In the genomic region with DNA sequence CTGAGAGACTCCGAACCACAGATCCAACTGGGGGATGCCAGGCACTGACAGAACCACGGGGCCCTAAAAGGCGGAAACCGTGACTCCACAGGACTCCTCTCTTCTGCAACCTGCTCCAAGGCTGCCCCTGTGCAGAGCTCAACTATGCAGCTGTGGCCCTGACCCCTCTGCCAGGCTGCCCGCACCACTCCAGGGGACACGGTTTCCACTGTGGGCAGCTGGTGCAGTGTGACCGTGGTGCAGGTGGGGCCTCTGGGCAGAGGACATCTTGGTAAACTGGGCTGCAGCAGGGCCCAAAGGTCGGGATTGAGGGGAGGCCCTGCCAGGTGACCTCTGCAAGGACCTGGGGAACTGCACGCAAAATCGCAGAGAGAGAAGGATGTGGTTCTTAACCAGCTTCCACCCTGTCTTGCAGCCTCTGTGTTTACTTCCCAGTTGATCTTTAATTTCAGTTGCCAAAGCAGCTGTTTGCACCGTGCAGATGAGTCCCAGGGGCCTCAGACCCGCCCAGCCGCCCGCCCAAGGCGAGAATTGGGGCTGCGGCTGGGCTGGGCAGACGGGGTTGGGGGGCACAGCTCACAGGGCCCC, we compare ENCODE assay signal across 14 cellular contexts.
DNase-seq lines count a peak whose midpoint lies in the region; ATAC-seq and TF ChIP-seq lines count a peak whose summit lies in the region.
"Had no signal": no experiment of that assay in that cellular context is flagged by ENCODE, and none has a peak within 500 bp of the region (broad histone marks: within the 10 kb centered on the region; RNA-seq: fewer than 3 reads in every experiment).

No MANE protein-coding gene starts in this region.

- peaks cover 0 to 22% of the 10 kb centered on the region in 2 donors for H3K9me3 ChIP-seq in right atrium auricular region
- peaks cover 0 to 26% of the 10 kb centered on the region in 2 donors for H3K9me3 ChIP-seq in left lung

- H3K27me3 ChIP-seq in right atrium auricular region, result no peaks in the 10 kb centered on the region
- peaks cover 0 to 30% of the 10 kb centered on the region in 2 donors for H3K27me3 ChIP-seq in left lung

- POLR2A ChIA-PET in T-cell (lab: Charles Lee), result interaction anchor here in 1 of 2 donors (0.7 kb wide), 1 partner anchor 607 kb away, joined by 3 read pairs; no protein-coding TSS in a partner anchor

- H3K36me3 ChIP-seq in right atrium auricular region (no peaks in the 10 kb centered on the region), left lung (no peaks in the 10 kb centered on the region)

- H3K27ac Mint-ChIP-seq in T-cell (peak overlapping the region in 1 of 2 donors; percentile 48), type B pancreatic cell (no peak overlapping the region)

- TF ChIP-seq CTCF in right atrium auricular region (IDR thresholded peaks at IDR 0.05), result no peak
- TF ChIP-seq CTCF in left lung (IDR thresholded peaks at IDR 0.05), result no peak
- no peak for TF ChIP-seq CTCF in type B pancreatic cell (conservative IDR thresholded peaks at IDR 0.05)

- DNase-seq in Right ventricle myocardium superior, result peak; percentile 36
- no peak for DNase-seq in right atrium auricular region (ENCODE audit: low spot score)
- DNase-seq in T-cell, result peak in 3 of 34 experiments; percentile 6 to 11 (median 10)
- DNase-seq in left lung, result peak; percentile 28 to 50
- DNase-seq in type B pancreatic cell (ENCODE audit: extremely low spot score, unreplicated experiment), result peak; percentile 58
- no peak for DNase-seq in NCI-H2171 treated with DMSO at 0.1 percent for 48 hours (lab: John Stamatoyannopoulos, UW)
- DNase-seq: activated CD4-positive, alpha-beta T cell treated with anti-CD3 and anti-CD28 coated beads, Interleukin-2, amount 50 U/mL, for 1 hour; DMS79; NCI-H1694 treated with DMSO at 0.1 percent for 48 hours; NCI-H69 had no signal

- H3K4me1 Mint-ChIP-seq in T-cell, result peaks cover 0 to 10% (median 7%) of the 10 kb centered on the region in 3 donors
- H3K4me1 Mint-ChIP-seq in type B pancreatic cell (ENCODE audit: unreplicated experiment), result peaks cover 11% of the 10 kb centered on the region

- ATAC-seq in Right ventricle myocardium superior (ENCODE audit: poor library complexity), result no peak
- ATAC-seq in T-cell (replicated peaks in 1 of 4), result peak; percentile 77 to 85 (median 82)
- no peak for ATAC-seq in left lung
- no peak for ATAC-seq in GM19452 (IDR thresholded peaks at IDR 0.05; ENCODE audit: unreplicated experiment)
- no peak for ATAC-seq in HG03521 (IDR thresholded peaks at IDR 0.05; ENCODE audit: unreplicated experiment)
- ATAC-seq: GM12878 had no signal

- H3K4me3 ChIP-seq in right atrium auricular region, result no peak overlapping the region
- no peak overlapping the region for H3K4me3 ChIP-seq in left lung
- H3K4me3 ChIP-seq: GM12878, SK-N-MC had no signal

- CTCF ChIA-PET in T-cell (lab: Charles Lee), result no interaction called here

- H3K36me3 Mint-ChIP-seq in T-cell (no peaks in the 10 kb centered on the region), type B pancreatic cell (no peaks in the 10 kb centered on the region)

- no peaks in the 10 kb centered on the region for H3K27me3 Mint-ChIP-seq in T-cell
- no peaks in the 10 kb centered on the region for H3K27me3 Mint-ChIP-seq in type B pancreatic cell

- peak overlapping the region in 1 of 2 donors; percentile 80 for H3K27ac ChIP-seq in right atrium auricular region
- no peak overlapping the region for H3K27ac ChIP-seq in left lung
- H3K27ac ChIP-seq: SK-N-MC had no signal

- H3K4me1 ChIP-seq in right atrium auricular region (peaks cover 0 to 39% of the 10 kb centered on the region in 2 donors), left lung (peaks cover 4 to 11% of the 10 kb centered on the region in 2 donors)

- peaks cover 3 to 19% (median 12%) of the 10 kb centered on the region in 3 donors for H3K9me3 Mint-ChIP-seq in T-cell
- H3K9me3 Mint-ChIP-seq in type B pancreatic cell, result no peaks in the 10 kb centered on the region

- intact Hi-C loops in Right ventricle myocardium superior (cut with DNase I), result no loop called here
- intact Hi-C loops in left lung (cut with DNase I), result no loop called here

- H3K4me3 Mint-ChIP-seq in T-cell (peak overlapping the region in 1 of 3 donors; percentile 52), type B pancreatic cell (no peak overlapping the region)

Comparison
In these comparisons a context has a peak if more than half of its experiments do, and no peak if none do; other contexts are left out.
1. DNase-seq: peak in Right ventricle myocardium superior (single experiment), left lung (2 of 2) and type B pancreatic cell (single experiment); none in right atrium auricular region (single experiment) and NCI-H2171 treated with DMSO at 0.1 percent for 48 hours (single experiment).
2. ATAC-seq: peak in T-cell (4 of 4); none in Right ventricle myocardium superior (single experiment), left lung (single experiment), GM19452 (single experiment) and HG03521 (single experiment).